ENCODE assay signal across 1 cellular context in genomic region chr15:87349181-87349580, GRCh38.
TF ChIP-seq lines count a peak whose summit lies in the region.

No MANE protein-coding gene starts in this region.

TF ChIP-seq in GM23338, 12 proteins besides CTCF, POLR2A, EP300 and RAD21 (continued from another document):
- TF ChIP-seq ETS1 (IDR thresholded peaks at IDR 0.05) = no peak
- TF ChIP-seq ZNF331 (CRISPR knock-in tag; IDR thresholded peaks at IDR 0.05; ENCODE audit: low read depth) = no peak
- no peak for TF ChIP-seq JUNB (IDR thresholded peaks at IDR 0.05; ENCODE audit: unreplicated experiment)
- no peak for TF ChIP-seq STAT1 (IDR thresholded peaks at IDR 0.05; ENCODE audit: unreplicated experiment)
- no peak for TF ChIP-seq CREB1 (CRISPR knock-in tag; IDR thresholded peaks at IDR 0.05; ENCODE audit: low read depth)
- no peak for TF ChIP-seq NANOG (IDR thresholded peaks at IDR 0.05; ENCODE audit: borderline replicate concordance)
